11 cellular contexts compared by ENCODE assay signal in the genomic region with DNA sequence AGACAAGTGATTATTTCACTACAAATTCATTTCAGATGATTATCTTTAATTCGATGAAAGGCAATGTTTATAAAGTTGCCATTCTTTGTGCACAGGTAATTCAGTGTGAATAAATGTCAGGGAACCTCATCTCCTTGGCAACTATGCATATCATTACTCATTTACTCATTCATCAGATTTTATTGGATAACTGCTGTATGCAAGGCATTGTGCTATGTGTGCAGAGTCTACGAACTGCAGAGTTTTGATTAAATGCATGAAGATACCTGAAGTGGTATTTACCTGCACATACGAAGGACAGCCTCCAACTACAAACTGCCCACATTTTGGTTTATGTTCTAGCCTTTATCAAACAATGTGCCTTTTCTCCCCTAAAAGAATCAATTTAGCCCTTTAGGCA. TPM values are rescaled to one million over a fixed set of nuclear protein-coding genes. Genes with fewer than 3 reads are reported as not detected.
A peak's percentile ranks its signal among the peaks of the same experiment; 100 is the strongest.
DNase-seq lines count a peak whose midpoint lies in the region; ATAC-seq and TF ChIP-seq lines count a peak whose summit lies in the region.
"Had no signal": no experiment of that assay in that cellular context is flagged by ENCODE, and none has a peak within 500 bp of the region (broad histone marks: within the 10 kb centered on the region; RNA-seq: fewer than 3 reads in every experiment).

No MANE protein-coding gene starts in this region.

- WGBS in esophagus squamous epithelium, 2 donors = 20 to 32% methylated on average over 3 of the region's 3 CpGs

- DNase-seq in NCI-H774 (lab: John Stamatoyannopoulos, UW) = peak; percentile 12
- no peak for DNase-seq in esophagus squamous epithelium (lab: John Stamatoyannopoulos, UW)
- no peak for DNase-seq in osteocyte (ENCODE audit: extremely low spot score, unreplicated experiment)
- DNase-seq in NCI-H446 treated with DMSO at 0.1 percent for 48 hours (lab: John Stamatoyannopoulos, UW) = no peak
- no peak for DNase-seq in activated CD4-positive, alpha-beta T cell treated with anti-CD3 and anti-CD28 coated beads, Interleukin-2, amount 50 U/mL, for 48 hours
- DNase-seq in AG08395 (ENCODE audit: low spot score) = no peak
- DNase-seq: activated CD4-positive, alpha-beta T cell treated with anti-CD3 and anti-CD28 coated beads, Interleukin-2, amount 10 ng/mL, durations not matched to agents 24 days and 14 days had no signal

- ATAC-seq in HG03457 (IDR thresholded peaks at IDR 0.05; ENCODE audit: unreplicated experiment) = no peak
- ATAC-seq: K562, left lobe of liver had no signal

- H3K4me1 ChIP-seq in BLaER1 = peaks cover 30% of the 10 kb centered on the region
- H3K4me1 ChIP-seq in esophagus squamous epithelium = peaks cover 6 to 60% (median 38%) of the 10 kb centered on the region in 3 donors

- peaks cover 18% of the 10 kb centered on the region; the same call in 1 of the 2 replicates for H4K20me1 ChIP-seq in BLaER1

- peak overlapping the region; percentile 100 for H3K4me2 ChIP-seq in BLaER1

- TF ChIP-seq CTCF in esophagus squamous epithelium (IDR thresholded peaks at IDR 0.05) (no peak), osteocyte (IDR thresholded peaks at IDR 0.05) (no peak)

- peak overlapping the region; percentile 98 for H3K27ac Mint-ChIP-seq in osteocyte (ENCODE audit: unreplicated experiment)
- H3K27ac Mint-ChIP-seq: activated CD4-positive, alpha-beta T cell treated with anti-CD3 and anti-CD28 coated beads, Interleukin-2, amount 10 ng/mL, durations not matched to agents 24 days and 14 days had no signal

- H3K4me3 Mint-ChIP-seq in osteocyte (ENCODE audit: unreplicated experiment) = peak overlapping the region; percentile 90
- H3K4me3 Mint-ChIP-seq: activated CD4-positive, alpha-beta T cell treated with anti-CD3 and anti-CD28 coated beads, Interleukin-2, amount 10 ng/mL, durations not matched to agents 24 days and 14 days had no signal

- H3K4me3 ChIP-seq in BLaER1 (no peak overlapping the region), esophagus squamous epithelium (peak overlapping the region; percentile 66 to 80 (median 78))
- H3K4me3 ChIP-seq: K562 had no signal

- peaks cover 38% of the 10 kb centered on the region for H3K36me3 Mint-ChIP-seq in osteocyte (ENCODE audit: unreplicated experiment)

- H3K27me3 ChIP-seq in BLaER1 (peaks cover 32% of the 10 kb centered on the region), esophagus squamous epithelium (peaks cover 0 to 11% (median 0%) of the 10 kb centered on the region in 4 donors)

- no peak overlapping the region for H3K9ac ChIP-seq in BLaER1

- H3K36me3 ChIP-seq in BLaER1 (no peaks in the 10 kb centered on the region), esophagus squamous epithelium (no peaks in the 10 kb centered on the region)

- no peaks in the 10 kb centered on the region for H3K27me3 Mint-ChIP-seq in osteocyte (ENCODE audit: unreplicated experiment)

- H3K9me3 Mint-ChIP-seq in osteocyte (ENCODE audit: unreplicated experiment) = no peaks in the 10 kb centered on the region
- H3K9me3 Mint-ChIP-seq: activated CD4-positive, alpha-beta T cell treated with anti-CD3 and anti-CD28 coated beads, Interleukin-2, amount 10 ng/mL, durations not matched to agents 24 days and 14 days had no signal

- peaks cover 61% of the 10 kb centered on the region for H3K4me1 Mint-ChIP-seq in osteocyte (ENCODE audit: unreplicated experiment)

- no peak for TF ChIP-seq POLR2A in esophagus squamous epithelium (IDR thresholded peaks at IDR 0.05)

- H3K9me3 ChIP-seq in BLaER1 (no peaks in the 10 kb centered on the region), esophagus squamous epithelium (no peaks in the 10 kb centered on the region)

- no peak overlapping the region for H3K27ac ChIP-seq in BLaER1
- H3K27ac ChIP-seq in esophagus squamous epithelium = peak overlapping the region; percentile 94 to 99 (median 97)

- intact Hi-C loops in esophagus squamous epithelium (cut with DNase I) = loop anchor here (10.0 kb wide), 1 partner anchor 889 kb away; no protein-coding TSS in a partner anchor

RNA-seq across cellular contexts. Expression of a gene that starts 3.5 kb away (rescaled TPM):
- 100 to 1,000 TPM in 1 of 4 donors, 10 to 100 TPM in 3; 67.3 to 163 (median 97.1) TPM for total RNA-seq in esophagus squamous epithelium
- 146 and 160 TPM in 2 replicates for total RNA-seq in osteocyte
- total RNA-seq: activated CD4-positive, alpha-beta T cell treated with anti-CD3 and anti-CD28 coated beads, Interleukin-2, amount 10 ng/mL, durations not matched to agents 24 days and 14 days had no signal
